In the genomic region with DNA sequence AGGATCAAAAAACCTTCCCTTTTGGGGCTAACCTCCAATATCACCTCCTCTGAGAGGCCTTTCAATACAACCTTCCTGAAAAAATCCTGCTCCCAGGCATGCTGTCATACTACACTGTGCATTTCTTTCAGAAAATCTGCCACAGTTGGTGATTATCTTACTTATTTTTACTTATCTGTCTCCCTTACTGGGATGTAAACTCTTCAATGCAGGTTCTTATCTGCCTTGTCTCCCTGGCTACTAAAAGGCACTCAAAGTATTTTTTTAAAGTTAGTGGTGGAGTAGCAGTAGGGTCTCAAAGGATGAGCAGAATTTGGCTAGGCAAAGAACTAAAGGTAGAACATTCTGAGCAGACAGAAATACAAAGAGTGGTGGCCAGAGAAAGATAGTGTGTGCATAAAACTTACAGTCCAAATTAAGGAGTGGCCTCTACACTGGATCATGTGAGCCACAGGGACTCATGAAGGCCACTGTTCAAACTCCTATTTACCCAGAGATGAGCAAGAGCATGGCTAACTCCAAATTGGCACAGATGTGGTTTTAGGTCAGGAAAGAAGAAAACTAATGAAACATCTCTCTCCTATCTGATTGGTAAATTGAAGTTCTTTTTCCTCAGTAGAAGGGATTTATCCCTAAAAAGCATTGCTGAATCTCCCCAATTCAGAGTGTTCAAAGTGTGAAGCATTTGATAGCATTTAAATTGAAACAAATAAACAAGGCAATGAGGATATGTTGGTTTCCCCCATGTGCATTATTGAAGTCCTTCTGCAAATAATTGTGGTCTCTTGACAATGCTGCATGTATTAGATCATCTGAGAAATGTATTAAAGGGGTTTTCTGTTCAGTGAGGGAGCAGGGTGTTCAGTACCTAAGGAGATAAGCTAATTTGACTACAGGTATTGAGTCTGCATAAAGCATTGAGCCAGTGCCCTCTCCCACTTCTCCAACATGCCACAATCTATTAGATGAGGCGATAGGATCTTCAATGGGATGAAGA, we compare ENCODE assay signal across 13 cellular contexts.
DNase-seq lines count a peak whose midpoint lies in the region; ATAC-seq and TF ChIP-seq lines count a peak whose summit lies in the region.
"Had no signal": no experiment of that assay in that cellular context is flagged by ENCODE, and none has a peak within 500 bp of the region (broad histone marks: within the 10 kb centered on the region; RNA-seq: fewer than 3 reads in every experiment).

No MANE protein-coding gene starts in this region.

- intact Hi-C loops in activated CD4-positive, alpha-beta T cell treated with anti-CD3 and anti-CD28 coated beads for 36 hours (cut with DNase I, micrococcal nuclease), result no loop called here

- H3K4me3 ChIP-seq in AG04450 (ENCODE audit: low read depth, low read length), result no peak overlapping the region
- H3K4me3 ChIP-seq in fibroblast of the aortic adventitia (ENCODE audit: low read depth, low read length), result no peak overlapping the region
- H3K4me3 ChIP-seq: heart right ventricle, spleen had no signal

- peak overlapping the region; percentile 43 for H3K27ac ChIP-seq in AG04450 (ENCODE audit: low read depth, low read length)

- no peak for TF ChIP-seq CTCF in AG04450 (IDR thresholded peaks at IDR 0.05; ENCODE audit: low read depth, low read length)
- no peak for TF ChIP-seq CTCF in fibroblast of the aortic adventitia (IDR thresholded peaks at IDR 0.05; ENCODE audit: insufficient read depth, low read length)

- no peaks in the 10 kb centered on the region for H3K9me3 Mint-ChIP-seq in activated CD4-positive, alpha-beta T cell treated with anti-CD3 and anti-CD28 coated beads for 36 hours (ENCODE audit: low read depth)
- H3K9me3 Mint-ChIP-seq: T-helper 2 cell treated with Interferon-gamma antibody and Interleukin-4, amounts not matched to agents 5 μg/mL and 100 μg/mL, for 36 hours had no signal

- no peak overlapping the region for H3K27ac Mint-ChIP-seq in activated CD4-positive, alpha-beta T cell treated with anti-CD3 and anti-CD28 coated beads for 36 hours
- H3K27ac Mint-ChIP-seq: T-helper 2 cell treated with Interferon-gamma antibody and Interleukin-4, amounts not matched to agents 5 μg/mL and 100 μg/mL, for 36 hours had no signal

- CTCF ChIA-PET in AG04450 (lab: Charles Lee), result interaction anchor here (1.6 kb wide), 1 partner anchor 192 kb away, joined by 4 read pairs; no protein-coding TSS in a partner anchor
- CTCF ChIA-PET in activated CD4-positive, alpha-beta T cell treated with anti-CD3 and anti-CD28 coated beads for 36 hours (lab: Charles Lee), result no interaction called here

- no peaks in the 10 kb centered on the region for H3K36me3 Mint-ChIP-seq in activated CD4-positive, alpha-beta T cell treated with anti-CD3 and anti-CD28 coated beads for 36 hours (ENCODE audit: low read depth)

- POLR2A ChIA-PET in AG04450 (lab: Yijun Ruan, JAX), result interaction anchor here (1.0 to 1.6 kb wide), 2 partner anchors 24 to 56 kb away, joined by 3 to 4 read pairs; no protein-coding TSS in a partner anchor
- POLR2A ChIA-PET in activated CD4-positive, alpha-beta T cell treated with anti-CD3 and anti-CD28 coated beads for 36 hours (lab: Charles Lee), result no interaction called here

- no peaks in the 10 kb centered on the region for H3K27me3 ChIP-seq in AG04450 (ENCODE audit: control insufficient read depth, insufficient read depth, low read length)
- H3K27me3 ChIP-seq: heart right ventricle, spleen had no signal

- no peak for DNase-seq in AG04450 (ENCODE audit: low read depth, low spot score)
- peak; percentile 82 for DNase-seq in LHCN-M2 (ENCODE audit: low read depth)
- peak; percentile 68 for DNase-seq in fibroblast of the aortic adventitia (ENCODE audit: low read depth)
- no peak for DNase-seq in NCI-H187 treated with DMSO at 0.1 percent for 48 hours (lab: John Stamatoyannopoulos, UW)
- DNase-seq in activated CD4-positive, alpha-beta T cell treated with anti-CD3 and anti-CD28 coated beads for 36 hours, result no peak
- DNase-seq: central memory CD4-positive, alpha-beta T cell; heart right ventricle; spleen had no signal

- peaks cover 13% of the 10 kb centered on the region for H3K4me1 Mint-ChIP-seq in activated CD4-positive, alpha-beta T cell treated with anti-CD3 and anti-CD28 coated beads for 36 hours

- ATAC-seq in GM21390 (IDR thresholded peaks at IDR 0.05; ENCODE audit: unreplicated experiment) (peak; percentile 16), GM21529 (IDR thresholded peaks at IDR 0.05; ENCODE audit: unreplicated experiment) (no peak), HG03139 (IDR thresholded peaks at IDR 0.05; ENCODE audit: unreplicated experiment) (no peak)
- ATAC-seq in activated CD4-positive, alpha-beta T cell treated with anti-CD3 and anti-CD28 coated beads for 36 hours, result no peak
- ATAC-seq: HCT116 had no signal

- H3K4me3 Mint-ChIP-seq in activated CD4-positive, alpha-beta T cell treated with anti-CD3 and anti-CD28 coated beads for 36 hours, result no peak overlapping the region
- H3K4me3 Mint-ChIP-seq: T-helper 2 cell treated with Interferon-gamma antibody and Interleukin-4, amounts not matched to agents 5 μg/mL and 100 μg/mL, for 36 hours had no signal

- no peaks in the 10 kb centered on the region for H3K27me3 Mint-ChIP-seq in activated CD4-positive, alpha-beta T cell treated with anti-CD3 and anti-CD28 coated beads for 36 hours

- no peaks in the 10 kb centered on the region for H3K9me3 ChIP-seq in AG04450 (ENCODE audit: control insufficient read depth, insufficient read depth, low read length)
- H3K9me3 ChIP-seq: spleen had no signal

Comparison
In these comparisons a context has a peak if more than half of its experiments do, and no peak if none do; other contexts are left out.
1. DNase-seq: peak in LHCN-M2 (single experiment) and fibroblast of the aortic adventitia (single experiment); none in AG04450 (single experiment), NCI-H187 treated with DMSO at 0.1 percent for 48 hours (single experiment) and activated CD4-positive, alpha-beta T cell treated with anti-CD3 and anti-CD28 coated beads for 36 hours (single experiment).